24 cellular contexts compared by ENCODE assay signal in the genomic region with DNA sequence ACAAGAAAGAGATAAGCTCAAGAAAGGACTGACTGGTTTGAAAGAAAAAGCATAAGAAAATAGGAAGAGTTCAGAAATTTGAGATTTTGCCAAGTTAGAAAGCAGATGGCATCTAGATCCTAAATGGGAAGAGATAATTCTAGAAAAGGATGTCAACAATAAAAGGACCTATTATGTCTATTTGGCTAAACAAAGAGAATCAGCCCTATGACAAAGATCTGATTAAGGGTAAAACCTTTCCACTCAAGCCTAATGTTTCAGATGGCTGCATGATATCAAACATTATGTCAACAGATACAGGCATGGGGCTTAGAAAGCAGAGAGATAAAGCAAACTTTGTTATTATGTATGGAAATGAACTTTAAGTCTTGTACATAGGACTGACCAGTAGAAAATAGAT.
"Had no signal": no experiment of that assay in that cellular context is flagged by ENCODE, and none has a peak within 500 bp of the region (broad histone marks: within the 10 kb centered on the region; RNA-seq: fewer than 3 reads in every experiment).

No MANE protein-coding gene starts in this region.

- H3K27ac ChIP-seq: coronary artery, esophagus squamous epithelium, ovary, psoas muscle, sigmoid colon, spleen, thoracic aorta, tibial nerve, upper lobe of left lung had no signal

- H3K4me1 ChIP-seq: esophagus squamous epithelium, psoas muscle, spleen, tibial nerve, upper lobe of left lung had no signal

- DNase-seq: dermis blood vessel endothelial cell; effector memory CD8-positive, alpha-beta T cell; erythroblast; esophagus squamous epithelium; hypothalamus; immature natural killer cell; natural killer cell; occipital lobe; ovary; posterior cingulate gyrus; psoas muscle; right cardiac atrium; sigmoid colon; spleen; stimulated activated naive B cell treated with anti-CD40 and anti-IgM and Interleukin-4, amounts not matched to agents 10 μg/mL and 1 μg/mL and 100 μg/mL, for 72 hours; upper lobe of left lung had no signal

- H3K36me3 ChIP-seq: esophagus squamous epithelium, ovary, sigmoid colon, spleen, thoracic aorta, tibial nerve, upper lobe of left lung had no signal

- H3K9me3 ChIP-seq: esophagus squamous epithelium, ovary, psoas muscle, sigmoid colon, spleen, thoracic aorta, tibial nerve, upper lobe of left lung had no signal

- H3K4me3 ChIP-seq: coronary artery, esophagus squamous epithelium, lung, ovary, psoas muscle, sigmoid colon, spleen, thoracic aorta, tibial nerve, upper lobe of left lung had no signal

- H3K27me3 ChIP-seq: esophagus squamous epithelium, ovary, sigmoid colon, spleen, tibial nerve, upper lobe of left lung had no signal

- FAIRE-seq: endometrium, frontal cortex, keratinocyte, urothelium cell line had no signal
